Comparison of ENCODE assay signal across 32 cellular contexts in the genomic region with DNA sequence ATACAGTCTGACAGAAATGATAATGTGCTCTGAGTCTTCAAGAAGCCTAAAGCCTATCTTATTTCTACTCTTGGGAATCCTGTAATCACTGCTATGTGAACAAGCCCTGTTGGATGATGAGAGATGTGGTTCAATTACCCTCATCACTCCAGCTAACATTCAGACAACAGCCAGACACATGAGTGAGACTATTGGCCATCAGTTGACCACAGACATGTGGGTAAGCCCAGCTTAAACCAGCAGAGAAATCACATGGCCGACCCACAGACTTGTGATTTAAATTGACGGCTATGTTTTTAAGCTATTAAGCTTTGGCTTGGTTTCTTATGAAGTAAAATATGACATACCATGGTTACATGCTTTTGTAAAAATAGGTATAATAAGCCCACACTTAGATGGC. TPM values are rescaled to one million over a fixed set of nuclear protein-coding genes. Genes with fewer than 3 reads are reported as not detected.
"Had no signal": no experiment of that assay in that cellular context is flagged by ENCODE, and none has a peak within 500 bp of the region (broad histone marks: within the 10 kb centered on the region; RNA-seq: fewer than 3 reads in every experiment).

No MANE protein-coding gene starts in this region.

- H3K36me3 Mint-ChIP-seq: activated naive CD4-positive, alpha-beta T cell treated with anti-CD3 and anti-CD28 coated beads, Interleukin-2, amount 50 U/mL, for 72 hours; WTC11 had no signal

- ATAC-seq: activated CD4-positive, alpha-beta T cell treated with anti-CD3 and anti-CD28 coated beads for 36 hours; activated CD4-positive, CD25-positive, alpha-beta regulatory T cell treated with anti-CD3 and anti-CD28 coated beads, Interleukin-2, amount 50 U/mL, for 24 hours; activated naive CD4-positive, alpha-beta T cell treated with anti-CD3 and anti-CD28 coated beads, Interleukin-2, amount 50 U/mL, for 72 hours; activated T-cell treated with anti-CD3 and anti-CD28 coated beads, Interleukin-2, amount 50 U/mL, for 4 hours; Panc1; WTC11 had no signal

- H3K36me3 ChIP-seq: adrenal gland, cardiac muscle cell, MG63, SJSA1 had no signal

- H3K27ac ChIP-seq: adrenal gland, cardiac muscle cell, SJSA1 had no signal

- H3K27me3 ChIP-seq: adrenal gland, MG63 had no signal

- H3K4me3 ChIP-seq: adrenal gland, cardiac muscle cell, MG63, SJSA1 had no signal

- H3K27me3 Mint-ChIP-seq: activated CD4-positive, alpha-beta T cell treated with anti-CD3 and anti-CD28 coated beads for 36 hours; activated CD4-positive, alpha-beta T cell treated with anti-CD3 and anti-CD28 coated beads, Interleukin-2, amount 10 ng/mL, durations not matched to agents 7 days and 5 days had no signal

- H3K4me3 Mint-ChIP-seq: activated CD4-positive, alpha-beta T cell treated with anti-CD3 and anti-CD28 coated beads for 36 hours; activated CD4-positive, alpha-beta T cell treated with anti-CD3 and anti-CD28 coated beads, Interleukin-2, amount 10 ng/mL, durations not matched to agents 7 days and 5 days; activated naive CD4-positive, alpha-beta T cell treated with anti-CD3 and anti-CD28 coated beads for 36 hours; activated T-cell treated with anti-CD3 and anti-CD28 coated beads, Interleukin-2, amount 50 U/mL, for 4 hours; activated T-helper 1 cell treated with anti-CD3 and anti-CD28 coated beads, Interleukin-12 subunit alpha, Interleukin-12 subunit beta, Interleukin-2, Interleukin-4 antibody, amounts not matched to agents 30 ng/mL and 10 ng/mL and 1 ng/mL, durations not matched to agents 14 hours and 24 hours and 36 hours; T-helper 1 cell treated with Interleukin-12 subunit alpha and Interleukin-12 subunit beta and Interleukin-4 antibody, amounts not matched to agents 30 μg/mL and 1 μg/mL, for 36 hours; T-helper 2 cell treated with Interferon-gamma antibody and Interleukin-4, amounts not matched to agents 5 μg/mL and 100 μg/mL, for 36 hours; WTC11 had no signal

- H3K27ac Mint-ChIP-seq: activated CD4-positive, alpha-beta T cell treated with anti-CD3 and anti-CD28 coated beads for 36 hours; activated CD4-positive, alpha-beta T cell treated with anti-CD3 and anti-CD28 coated beads, Interleukin-2, amount 10 ng/mL, durations not matched to agents 7 days and 5 days; activated naive CD4-positive, alpha-beta T cell treated with anti-CD3 and anti-CD28 coated beads for 36 hours; activated naive CD4-positive, alpha-beta T cell treated with anti-CD3 and anti-CD28 coated beads, Interleukin-2, amount 50 U/mL, for 72 hours; activated T-helper 1 cell treated with anti-CD3 and anti-CD28 coated beads, Interleukin-12 subunit alpha, Interleukin-12 subunit beta, Interleukin-2, Interleukin-4 antibody, amounts not matched to agents 30 ng/mL and 10 ng/mL and 1 ng/mL, durations not matched to agents 14 hours and 24 hours and 36 hours; T-helper 1 cell treated with Interleukin-12 subunit alpha and Interleukin-12 subunit beta and Interleukin-4 antibody, amounts not matched to agents 30 μg/mL and 1 μg/mL, for 36 hours; T-helper 2 cell treated with Interferon-gamma antibody and Interleukin-4, amounts not matched to agents 5 μg/mL and 100 μg/mL, for 36 hours; WTC11 had no signal

- H3K4me1 Mint-ChIP-seq: activated CD4-positive, alpha-beta T cell treated with anti-CD3 and anti-CD28 coated beads for 36 hours; activated CD4-positive, alpha-beta T cell treated with anti-CD3 and anti-CD28 coated beads, Interleukin-2, amount 10 ng/mL, durations not matched to agents 7 days and 5 days; WTC11 had no signal

- H3K9me3 ChIP-seq: adrenal gland, MG63, SJSA1, SK-N-SH had no signal

- DNase-seq: activated CD4-positive, alpha-beta T cell treated with anti-CD3 and anti-CD28 coated beads for 36 hours; activated CD4-positive, alpha-beta T cell treated with anti-CD3 and anti-CD28 coated beads, Interleukin-2, amount 10 ng/mL, durations not matched to agents 7 days and 5 days; activated CD4-positive, alpha-beta T cell treated with anti-CD3 and anti-CD28 coated beads, Interleukin-2, amount 50 U/mL, for 48 hours; activated CD8-positive, alpha-beta memory T cell treated with anti-CD3 and anti-CD28 coated beads, Interleukin-2, amount 50 U/mL, for 4 hours; activated gamma-delta T cell treated with Interleukin-2 at 50 U/mL for 16 hours; activated naive CD4-positive, alpha-beta T cell treated with anti-CD3 and anti-CD28 coated beads for 36 hours; activated T-cell treated with anti-CD3 and anti-CD28 coated beads for 4 hours; activated T-cell treated with anti-CD3 and anti-CD28 coated beads, Interleukin-2, amount 50 U/mL, for 4 hours; adrenal gland; anterior cingulate cortex; Kasumi-1; KG1; MG63; NCI-H1092 treated with DMSO at 0.1 percent for 48 hours; NCI-H1417; NCI-H1930; NCI-H2081 treated with DMSO at 0.1 percent for 48 hours; NCI-H345; NCI-H524 treated with DMSO at 0.1 percent for 48 hours; RPMI8226; SHP77 treated with DMSO at 0.1 percent for 48 hours; SK-N-SH had no signal

- H3K9me3 Mint-ChIP-seq: activated CD4-positive, alpha-beta T cell treated with anti-CD3 and anti-CD28 coated beads, Interleukin-2, amount 10 ng/mL, durations not matched to agents 7 days and 5 days; activated naive CD4-positive, alpha-beta T cell treated with anti-CD3 and anti-CD28 coated beads for 36 hours; activated T-cell treated with anti-CD3 and anti-CD28 coated beads, Interleukin-2, amount 50 U/mL, for 4 hours; activated T-helper 1 cell treated with anti-CD3 and anti-CD28 coated beads, Interleukin-12 subunit alpha, Interleukin-12 subunit beta, Interleukin-2, Interleukin-4 antibody, amounts not matched to agents 30 ng/mL and 10 ng/mL and 1 ng/mL, durations not matched to agents 14 hours and 24 hours and 36 hours; T-helper 1 cell treated with Interleukin-12 subunit alpha and Interleukin-12 subunit beta and Interleukin-4 antibody, amounts not matched to agents 30 μg/mL and 1 μg/mL, for 36 hours; T-helper 2 cell treated with Interferon-gamma antibody and Interleukin-4, amounts not matched to agents 5 μg/mL and 100 μg/mL, for 36 hours had no signal

- H3K4me1 ChIP-seq: adrenal gland, SJSA1 had no signal

RNA-seq across cellular contexts. Expression of gene MBL2, which starts 2.6 kb away (rescaled TPM):
- total RNA-seq: activated CD4-positive, alpha-beta T cell treated with anti-CD3 and anti-CD28 coated beads for 36 hours; activated CD4-positive, alpha-beta T cell treated with anti-CD3 and anti-CD28 coated beads, Interleukin-2, amount 10 ng/mL, durations not matched to agents 7 days and 5 days; activated naive CD4-positive, alpha-beta T cell treated with anti-CD3 and anti-CD28 coated beads for 36 hours; activated naive CD4-positive, alpha-beta T cell treated with anti-CD3 and anti-CD28 coated beads, Interleukin-2, amount 50 U/mL, for 72 hours; activated T-cell treated with anti-CD3 and anti-CD28 coated beads, Interleukin-2, amount 50 U/mL, for 4 hours; activated T-helper 1 cell treated with anti-CD3 and anti-CD28 coated beads, Interleukin-12 subunit alpha, Interleukin-12 subunit beta, Interleukin-2, Interleukin-4 antibody, amounts not matched to agents 30 ng/mL and 10 ng/mL and 1 ng/mL, durations not matched to agents 14 hours and 24 hours and 36 hours; cardiac muscle cell; NCI-H460; SJSA1; WTC11 had no signal
- polyA plus RNA-seq: cardiac muscle cell, SK-N-SH had no signal
